ENCODE assay signal across 1 cellular context in the genomic region with DNA sequence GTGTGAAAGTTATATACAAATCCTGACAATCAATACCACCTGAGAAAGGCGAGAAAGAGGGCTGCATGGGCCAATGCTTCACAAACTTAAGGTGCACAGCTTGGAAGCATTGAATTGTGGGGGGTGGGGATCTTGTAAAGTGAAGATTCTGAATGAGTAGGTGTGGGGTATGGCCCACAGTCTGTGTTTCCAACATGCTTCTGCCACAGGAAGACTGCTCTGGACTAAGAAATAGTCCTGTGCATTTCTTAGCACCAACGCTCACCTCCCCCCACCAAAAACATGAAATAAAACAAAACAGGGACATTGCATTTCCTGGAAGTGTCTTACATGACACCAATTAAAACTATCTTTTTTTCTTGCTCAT.
TF ChIP-seq lines count a peak whose summit lies in the region.

No MANE protein-coding gene starts in this region.

TF ChIP-seq in K562, 482 proteins besides CTCF, POLR2A, EP300 and RAD21:
- TF ChIP-seq PHTF2 (CRISPR knock-in tag; IDR thresholded peaks at IDR 0.05) (no peak), ZZZ3 (IDR thresholded peaks at IDR 0.05) (no peak), SMAD1 (IDR thresholded peaks at IDR 0.05; ENCODE audit: low read depth, low read length, partially characterized antibody) (no peak)
- TF ChIP-seq, protein P1, sequence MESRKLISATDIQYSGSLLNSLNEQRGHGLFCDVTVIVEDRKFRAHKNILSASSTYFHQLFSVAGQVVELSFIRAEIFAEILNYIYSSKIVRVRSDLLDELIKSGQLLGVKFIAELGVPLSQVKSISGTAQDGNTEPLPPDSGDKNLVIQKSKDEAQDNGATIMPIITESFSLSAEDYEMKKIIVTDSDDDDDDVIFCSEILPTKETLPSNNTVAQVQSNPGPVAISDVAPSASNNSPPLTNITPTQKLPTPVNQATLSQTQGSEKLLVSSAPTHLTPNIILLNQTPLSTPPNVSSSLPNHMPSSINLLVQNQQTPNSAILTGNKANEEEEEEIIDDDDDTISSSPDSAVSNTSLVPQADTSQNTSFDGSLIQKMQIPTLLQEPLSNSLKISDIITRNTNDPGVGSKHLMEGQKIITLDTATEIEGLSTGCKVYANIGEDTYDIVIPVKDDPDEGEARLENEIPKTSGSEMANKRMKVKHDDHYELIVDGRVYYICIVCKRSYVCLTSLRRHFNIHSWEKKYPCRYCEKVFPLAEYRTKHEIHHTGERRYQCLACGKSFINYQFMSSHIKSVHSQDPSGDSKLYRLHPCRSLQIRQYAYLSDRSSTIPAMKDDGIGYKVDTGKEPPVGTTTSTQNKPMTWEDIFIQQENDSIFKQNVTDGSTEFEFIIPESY (CRISPR knock-in tag; IDR thresholded peaks at IDR 0.05) = no peak
